Comparison of ENCODE assay signal across 8 cellular contexts in the genomic region with DNA sequence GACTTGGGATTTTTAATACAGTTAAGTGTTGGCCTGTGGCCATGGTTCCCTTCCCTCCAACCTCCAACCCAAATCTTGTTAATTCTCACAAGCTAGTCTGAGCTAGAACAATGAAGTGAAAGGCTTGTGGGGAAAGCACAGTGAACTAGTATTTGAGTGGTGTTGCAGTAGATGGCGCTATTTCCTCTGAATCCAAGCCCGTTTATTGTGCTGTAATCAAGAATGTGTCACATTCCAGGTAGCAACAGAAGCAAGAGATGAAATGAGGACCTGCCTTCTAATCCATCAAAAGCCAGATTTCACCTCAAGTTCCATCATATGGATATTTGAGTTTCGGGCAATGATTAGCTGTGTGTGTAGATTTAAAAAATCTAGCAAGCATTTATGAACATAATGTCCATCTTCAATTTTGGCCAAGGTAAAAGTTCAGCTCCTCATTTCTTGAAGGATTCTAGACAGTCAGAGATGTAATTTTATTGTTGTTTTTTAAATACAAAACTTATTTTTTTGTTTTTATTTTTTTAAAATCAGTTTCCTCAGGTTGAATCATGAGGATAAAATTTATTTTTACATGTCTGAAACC.
DNase-seq lines count a peak whose midpoint lies in the region; ATAC-seq, FAIRE-seq and TF ChIP-seq lines count a peak whose summit lies in the region.

No MANE protein-coding gene starts in this region.

- DNase-seq in DMS79 treated with DMSO at 0.1 percent for 48 hours (lab: John Stamatoyannopoulos, UW) (peak; percentile 54), HFFc6 (peak; percentile 37), NCI-H345 treated with DMSO at 0.1 percent for 48 hours (lab: John Stamatoyannopoulos, UW; ENCODE audit: unreplicated experiment) (peak; percentile 55), K562 (ENCODE audit: extremely low read depth in 1 of 4, low spot score in 3 of 4) (peak in 1 of 4 experiments; percentile 21), left kidney (ENCODE audit: low read depth, low spot score) (peak; percentile 84), cortex of kidney (lab: John Stamatoyannopoulos, UW) (no peak)

- TF ChIP-seq POLR2A in K562 (conservative IDR thresholded peaks at IDR 0.05) = no peak

- H3K9me3 ChIP-seq in K562 (replicated peaks; ENCODE audit: control insufficient read depth, insufficient read depth, low read depth, low read length) = no peaks in the 10 kb centered on the region

- H3K79me2 ChIP-seq in K562 (ENCODE audit: control insufficient read depth, insufficient read depth, low read length) = no peaks in the 10 kb centered on the region

- in situ Hi-C loops in K562 (cut with MboI) = no loop called here

- no TSS peak for BruUV-seq in K562 (replicated peaks; lab: Mats Ljungman, UMichigan)

- no peaks in the 10 kb centered on the region for H3K9me1 ChIP-seq in K562 (ENCODE audit: control insufficient read depth, insufficient read depth, low read length)

- CTCF ChIA-PET in K562 (lab: Yijun Ruan, JAX; ENCODE audit: low intra/inter-chr PET ratio) = no interaction called here

- peaks cover 7% of the 10 kb centered on the region; the same call in 1 of the 2 replicates for H3K4me1 Mint-ChIP-seq in HFFc6 (ENCODE audit: low read depth)

- no peak overlapping the region for H3K27ac ChIP-seq in K562 (ENCODE audit: extremely low read depth, low read depth, low read length)

- no peaks in the 10 kb centered on the region for H3K9me3 Mint-ChIP-seq in HFFc6

- no peak for TF ChIP-seq EP300 in K562 (IDR thresholded peaks at IDR 0.05; ENCODE audit: low read length)

- no peaks in the 10 kb centered on the region for H3K4me1 ChIP-seq in K562 (replicated peaks in 1 of 2; ENCODE audit: control insufficient read depth in 2 of 2, insufficient read depth in 2 of 2, low read length in 2 of 2)

- H3K4me3 ChIP-seq in K562 = no peak overlapping the region

- ATAC-seq in K562 = peak; percentile 54; the same call in 2 of the 3 replicates
- no peak for ATAC-seq in GM18498 (IDR thresholded peaks at IDR 0.05; ENCODE audit: unreplicated experiment)
- no peak for ATAC-seq in GM19467 (IDR thresholded peaks at IDR 0.05; ENCODE audit: unreplicated experiment)

- H3K27me3 Mint-ChIP-seq in HFFc6 (ENCODE audit: insufficient read depth) = no peaks in the 10 kb centered on the region; the same call in 1 of the 2 replicates

- no peaks in the 10 kb centered on the region for H3K36me3 ChIP-seq in K562 (ENCODE audit: control insufficient read depth, insufficient read depth, low read length)

- no peak overlapping the region for H3K9ac ChIP-seq in K562 (ENCODE audit: insufficient read depth in 1 of 2, low read depth in 2 of 2, low read length in 2 of 2)

- intact Hi-C loops in K562 (cut with micrococcal nuclease) = no loop called here

- H2AFZ ChIP-seq in K562 (ENCODE audit: low read depth, low read length) = no peak overlapping the region

- POLR2A ChIA-PET in K562 (lab: Yijun Ruan, JAX) = no interaction called here

- H3K36me3 Mint-ChIP-seq in HFFc6 (ENCODE audit: low read depth) = no peaks in the 10 kb centered on the region

- H3K4me2 ChIP-seq in K562 (ENCODE audit: insufficient read depth, low read length) = no peak overlapping the region

- no peak for FAIRE-seq in K562 (lab: Jason Lieb, UNC)

- no peaks in the 10 kb centered on the region for H3K27me3 ChIP-seq in K562 (ENCODE audit: control insufficient read depth in 2 of 2, insufficient read depth in 2 of 2, low read length in 2 of 2)

- H4K20me1 ChIP-seq in K562 (replicated peaks; ENCODE audit: control insufficient read depth, insufficient read depth, low read length) = no peaks in the 10 kb centered on the region

- no peak overlapping the region for H3K4me3 Mint-ChIP-seq in HFFc6

- no peak overlapping the region for H3K27ac Mint-ChIP-seq in HFFc6

- peak; percentile 41 to 57; a peak in 3 of 4 replicates for TF ChIP-seq RAD21 in K562 (CRISPR knock-in tag; conservative IDR thresholded peaks at IDR 0.05 in 1 of 2, IDR thresholded peaks at IDR 0.05 in 1 of 2)

- TF ChIP-seq CTCF in HFFc6 (IDR thresholded peaks at IDR 0.05) (peak; percentile 81), K562 (IDR thresholded peaks at IDR 0.05 in 2 of 3, conservative IDR thresholded peaks at IDR 0.05 in 1 of 3; ENCODE audit: insufficient read depth in 2 of 3, low read depth in 1 of 3, low read length in 3 of 3) (peak; percentile 35 to 58 (median 48))

- 0% methylated on average over 3 of the region's 3 CpGs for WGBS in K562 (ENCODE audit: insufficient coverage, low coverage, missing lambda C conversion rate)

TF ChIP-seq in K562, 482 proteins besides CTCF, POLR2A, EP300 and RAD21:
- TF ChIP-seq SMC3 (conservative IDR thresholded peaks at IDR 0.05; ENCODE audit: insufficient read depth, low read depth, low read length) = 0 out of 2 replicates have a peak, but pooled peaks have one; percentile 32
- no peak for TF ChIP-seq ZNF212 (CRISPR knock-in tag; IDR thresholded peaks at IDR 0.05)
